7 cellular contexts compared by ENCODE assay signal in the genomic region with DNA sequence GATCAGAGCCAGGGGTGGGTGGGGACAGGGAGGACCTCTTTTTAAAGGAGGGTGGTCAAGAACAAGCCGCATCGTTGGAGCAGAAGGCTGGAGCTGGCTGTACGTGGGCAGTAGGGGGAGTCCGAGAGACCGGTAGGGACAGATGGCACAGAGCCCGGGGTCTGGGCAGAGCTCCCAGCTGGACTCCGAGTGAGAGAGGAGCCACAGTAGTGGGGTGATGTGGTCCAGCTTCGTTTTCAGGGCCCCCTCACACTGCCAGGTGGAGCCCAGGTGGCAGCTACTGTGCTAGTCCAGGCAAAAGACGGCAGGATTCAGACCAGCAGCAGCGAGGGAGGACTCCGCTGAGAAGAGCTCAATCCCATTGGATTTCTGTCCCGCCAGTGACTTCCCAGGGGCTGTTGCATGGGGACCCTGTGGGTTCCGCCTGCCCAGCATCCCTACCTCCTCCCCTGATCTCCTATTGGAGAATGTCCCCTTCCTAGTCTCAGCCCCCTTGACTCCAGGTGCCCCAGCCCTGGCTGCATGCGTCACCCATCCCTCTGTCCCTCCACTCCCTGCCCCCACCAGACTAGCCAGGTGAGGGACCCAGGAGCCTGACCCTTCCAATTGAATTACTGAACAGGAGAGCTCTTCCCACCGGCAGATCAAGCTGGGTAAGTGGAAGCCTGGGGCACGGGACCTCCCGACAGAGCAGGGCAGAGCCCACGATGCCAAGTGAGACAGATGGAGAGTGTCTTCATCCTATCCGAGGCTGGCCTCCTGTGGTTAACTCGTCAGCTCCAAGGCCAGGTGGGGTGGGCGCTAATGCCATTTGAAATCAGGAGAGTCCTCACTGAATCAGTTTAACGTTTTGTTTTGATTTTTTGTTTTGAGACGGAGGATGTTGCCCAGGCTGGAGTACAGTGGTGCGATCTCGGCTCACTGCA. TPM values are rescaled to one million over a fixed set of nuclear protein-coding genes. Genes with fewer than 3 reads are reported as not detected.
DNase-seq lines count a peak whose midpoint lies in the region; ATAC-seq and TF ChIP-seq lines count a peak whose summit lies in the region.

No MANE protein-coding gene starts in this region.

- TF ChIP-seq EP300 in tibial nerve (IDR thresholded peaks at IDR 0.05): no peak

- peak; percentile 22 to 65 (median 45) for TF ChIP-seq CTCF in tibial nerve (IDR thresholded peaks at IDR 0.05)

- H3K9ac ChIP-seq in Karpas-422 (ENCODE audit: low read length): no peak overlapping the region

- H3K79me2 ChIP-seq in Karpas-422 (ENCODE audit: low read length): peaks cover 19% of the 10 kb centered on the region

- no peak overlapping the region for H2AFZ ChIP-seq in Karpas-422 (ENCODE audit: low read length)

- 52 to 59% methylated on average over 15 to 25 of the region's 25 CpGs for WGBS in tibial nerve, 2 donors

- TF ChIP-seq POLR2A in tibial nerve (IDR thresholded peaks at IDR 0.05): no peak

- peaks cover 0 to 62% (median 16%) of the 10 kb centered on the region in 4 donors for H3K4me1 ChIP-seq in tibial nerve
- peaks cover 33% of the 10 kb centered on the region for H3K4me1 ChIP-seq in Karpas-422 (ENCODE audit: low read length)

- H3K27ac ChIP-seq in tibial nerve (no peak overlapping the region), Karpas-422 (ENCODE audit: low read length) (no peak overlapping the region)

- H3K27me3 ChIP-seq in tibial nerve: peaks cover 0 to 22% of the 10 kb centered on the region in 2 donors
- H3K27me3 ChIP-seq in Karpas-422 (ENCODE audit: low read length): no peaks in the 10 kb centered on the region

- DNase-seq in GM04504 (ENCODE audit: low read depth): peak; percentile 35
- DNase-seq in NCI-H1105 (lab: John Stamatoyannopoulos, UW): peak; percentile 19
- DNase-seq in amygdala (lab: John Stamatoyannopoulos, UW): peak in 34 of 56 donors; percentile 6 to 71 (median 33)
- DNase-seq in hypothalamus (lab: John Stamatoyannopoulos, UW): peak in 40 of 51 donors; percentile 3 to 70 (median 41)
- DNase-seq in tibial nerve (ENCODE audit: low spot score in 2 of 2): peak; percentile 57 to 74
- DNase-seq in Karpas-422: no peak

- H3K4me3 ChIP-seq in tibial nerve: no peak overlapping the region
- no peak overlapping the region for H3K4me3 ChIP-seq in Karpas-422 (ENCODE audit: low read length)

- no peak overlapping the region for H3K4me2 ChIP-seq in Karpas-422 (ENCODE audit: low read depth, low read length, poor library complexity, severe bottlenecking)

- H3K36me3 ChIP-seq in tibial nerve: no peaks in the 10 kb centered on the region
- no peaks in the 10 kb centered on the region for H3K36me3 ChIP-seq in Karpas-422 (ENCODE audit: insufficient read depth, low read length)

- H3K9me3 ChIP-seq in tibial nerve (no peaks in the 10 kb centered on the region), Karpas-422 (ENCODE audit: low read length) (no peaks in the 10 kb centered on the region)

- no peak for ATAC-seq in GM18873 (IDR thresholded peaks at IDR 0.05; ENCODE audit: low FRiP score, unreplicated experiment)

- H3K9me2 ChIP-seq in Karpas-422 (replicated peaks; ENCODE audit: insufficient read depth, low read length): no peaks in the 10 kb centered on the region

- H4K20me1 ChIP-seq in Karpas-422 (ENCODE audit: insufficient read depth, low read depth, low read length): peaks cover 14% of the 10 kb centered on the region; the same call in 1 of the 2 replicates

RNA-seq across cellular contexts. Expression of a gene that starts 2.9 kb away (rescaled TPM):
- total RNA-seq in tibial nerve: 10 to 100 TPM; 23.0 to 90.9 (median 32.7) TPM
- total RNA-seq in Karpas-422 (2014; rRNA removed; shearing (Covaris generic); ENCODE audit: low replicate concordance): 104 and 218 TPM in 2 replicates

RNA-seq across cellular contexts. Expression of a gene that starts 11.6 kb away (rescaled TPM):
- total RNA-seq in tibial nerve: 100 to 1,000 TPM in 1 of 4 donors, 10 to 100 TPM in 3; 48.0 to 152 (median 73.8) TPM
- total RNA-seq in Karpas-422 (2014; rRNA removed; shearing (Covaris generic); ENCODE audit: low replicate concordance): 103 and 144 TPM in 2 replicates

RNA-seq across cellular contexts. Expression of a gene that starts 18.7 kb away (rescaled TPM):
- 1 to 10 TPM; 2.1 to 9.3 (median 5.7) TPM for total RNA-seq in tibial nerve
- total RNA-seq in Karpas-422 (2014; rRNA removed; shearing (Covaris generic); ENCODE audit: low replicate concordance): not detected in 2 replicates

RNA-seq across cellular contexts. Expression of a gene that starts 21.2 kb away (rescaled TPM):
- 10 to 100 TPM; 12.1 to 28.8 (median 17.8) TPM for total RNA-seq in tibial nerve
- 0.22 and 0.26 TPM in 2 replicates for total RNA-seq in Karpas-422 (2014; rRNA removed; shearing (Covaris generic); ENCODE audit: low replicate concordance)

RNA-seq across cellular contexts. Expression of a gene that starts 37.2 kb away (rescaled TPM):
- total RNA-seq in tibial nerve: 10 to 100 TPM; 23.7 to 53.7 (median 46.3) TPM
- not detected in 2 replicates for total RNA-seq in Karpas-422 (2014; rRNA removed; shearing (Covaris generic); ENCODE audit: low replicate concordance)
